In the genomic region with DNA sequence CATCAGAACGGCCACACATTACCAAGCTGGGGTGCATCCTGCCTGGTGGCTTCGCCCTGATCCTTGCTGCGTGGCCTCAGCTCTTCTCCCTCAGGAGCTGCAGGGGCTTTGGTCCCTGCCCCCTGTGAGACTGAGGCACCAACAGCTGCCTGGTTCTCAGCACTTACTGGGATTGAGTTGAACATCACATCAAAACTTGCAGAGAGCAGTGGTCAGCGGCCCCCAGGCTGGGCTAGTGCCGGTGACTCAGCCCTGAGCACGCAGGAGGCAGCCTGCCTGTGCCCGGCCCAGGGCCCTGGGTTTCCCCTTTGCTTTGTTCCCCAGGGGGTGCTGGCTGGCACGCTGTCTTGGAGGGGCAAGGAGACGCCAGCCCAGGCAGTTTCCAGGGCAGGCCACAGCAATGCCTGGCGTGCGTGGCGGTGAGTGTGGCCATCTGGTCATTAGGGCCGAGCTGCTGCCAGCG, we compare ENCODE assay signal across 29 cellular contexts.
A peak's percentile ranks its signal among the peaks of the same experiment; 100 is the strongest.
DNase-seq lines count a peak whose midpoint lies in the region; ATAC-seq and TF ChIP-seq lines count a peak whose summit lies in the region.
"Had no signal": no experiment of that assay in that cellular context is flagged by ENCODE, and none has a peak within 500 bp of the region (broad histone marks: within the 10 kb centered on the region; RNA-seq: fewer than 3 reads in every experiment).

No MANE protein-coding gene starts in this region.

- peaks cover 9% of the 10 kb centered on the region for H3K4me1 Mint-ChIP-seq in activated CD8-positive, alpha-beta memory T cell treated with anti-CD3 and anti-CD28 coated beads, Interleukin-2, amount 10 ng/mL, durations not matched to agents 7 days and 5 days

- H3K4me3 Mint-ChIP-seq in activated CD8-positive, alpha-beta memory T cell treated with anti-CD3 and anti-CD28 coated beads, Interleukin-2, amount 10 ng/mL, durations not matched to agents 7 days and 5 days: no peak overlapping the region
- H3K4me3 Mint-ChIP-seq: activated naive CD4-positive, alpha-beta T cell treated with anti-CD3 and anti-CD28 coated beads for 36 hours; CD4-positive, alpha-beta T cell; HFFc6; naive thymus-derived CD4-positive, alpha-beta T cell; T-helper 2 cell treated with Interferon-gamma antibody and Interleukin-4, amounts not matched to agents 5 μg/mL and 100 μg/mL, for 36 hours; type B pancreatic cell had no signal

- no peaks in the 10 kb centered on the region for H3K9me3 Mint-ChIP-seq in activated CD8-positive, alpha-beta memory T cell treated with anti-CD3 and anti-CD28 coated beads, Interleukin-2, amount 10 ng/mL, durations not matched to agents 7 days and 5 days (ENCODE audit: low read depth)
- H3K9me3 Mint-ChIP-seq: activated naive CD4-positive, alpha-beta T cell treated with anti-CD3 and anti-CD28 coated beads for 36 hours; CD4-positive, alpha-beta T cell; naive thymus-derived CD4-positive, alpha-beta T cell; T-helper 2 cell treated with Interferon-gamma antibody and Interleukin-4, amounts not matched to agents 5 μg/mL and 100 μg/mL, for 36 hours; type B pancreatic cell had no signal

- H3K4me2 ChIP-seq in PC-3 (ENCODE audit: low read length): no peak overlapping the region

- H3K36me3 Mint-ChIP-seq in activated CD8-positive, alpha-beta memory T cell treated with anti-CD3 and anti-CD28 coated beads, Interleukin-2, amount 10 ng/mL, durations not matched to agents 7 days and 5 days: no peaks in the 10 kb centered on the region
- H3K36me3 Mint-ChIP-seq: naive thymus-derived CD4-positive, alpha-beta T cell; type B pancreatic cell had no signal

- no peak overlapping the region for H3K9ac ChIP-seq in PC-3 (ENCODE audit: low read length)
- H3K9ac ChIP-seq: GM23248 had no signal

- intact Hi-C loops in PC-3 (cut with micrococcal nuclease): no loop called here
- intact Hi-C loops in posterior cingulate gyrus (cut with DNase I): no loop called here

- H3K27me3 Mint-ChIP-seq in activated CD8-positive, alpha-beta memory T cell treated with anti-CD3 and anti-CD28 coated beads, Interleukin-2, amount 10 ng/mL, durations not matched to agents 7 days and 5 days: peaks cover 9% of the 10 kb centered on the region
- H3K27me3 Mint-ChIP-seq: CD4-positive, alpha-beta T cell had no signal

- no peak for TF ChIP-seq CTCF in PC-3 (conservative IDR thresholded peaks at IDR 0.05; ENCODE audit: low read depth, low read length)
- no peak for TF ChIP-seq CTCF in epithelial cell of esophagus (IDR thresholded peaks at IDR 0.05; ENCODE audit: insufficient read depth, low read depth, low read length, missing control alignments)

- no peak overlapping the region for H3K4me3 ChIP-seq in PC-3 (ENCODE audit: low read length)
- H3K4me3 ChIP-seq in epithelial cell of esophagus (ENCODE audit: low read length): no peak overlapping the region
- H3K4me3 ChIP-seq: dorsolateral prefrontal cortex, GM23248, stomach had no signal

- no peak overlapping the region for H3K27ac ChIP-seq in PC-3 (ENCODE audit: low read length)
- H3K27ac ChIP-seq: dorsolateral prefrontal cortex, GM23248, stomach, VCaP had no signal

- H3K79me2 ChIP-seq in PC-3 (ENCODE audit: low read length): no peaks in the 10 kb centered on the region

- H3K27ac Mint-ChIP-seq in activated CD8-positive, alpha-beta memory T cell treated with anti-CD3 and anti-CD28 coated beads, Interleukin-2, amount 10 ng/mL, durations not matched to agents 7 days and 5 days: no peak overlapping the region
- H3K27ac Mint-ChIP-seq: activated naive CD4-positive, alpha-beta T cell treated with anti-CD3 and anti-CD28 coated beads for 36 hours; CD4-positive, alpha-beta T cell; HFFc6; naive thymus-derived CD4-positive, alpha-beta T cell; T-helper 2 cell treated with Interferon-gamma antibody and Interleukin-4, amounts not matched to agents 5 μg/mL and 100 μg/mL, for 36 hours; type B pancreatic cell had no signal

- peak; percentile 79 for DNase-seq in Daoy (ENCODE audit: low read depth)
- DNase-seq in PC-3: peak; percentile 8
- peak; percentile 23 for DNase-seq in epithelial cell of esophagus (ENCODE audit: low read depth)
- DNase-seq in posterior cingulate gyrus: peak in 8 of 10 donors; percentile 26 to 89 (median 46)
- no peak for DNase-seq in activated CD8-positive, alpha-beta memory T cell treated with anti-CD3 and anti-CD28 coated beads, Interleukin-2, amount 10 ng/mL, durations not matched to agents 7 days and 5 days
- DNase-seq in DMS53 (lab: John Stamatoyannopoulos, UW): no peak
- no peak for DNase-seq in NCI-H2196 treated with DMSO at 0.1 percent for 48 hours (lab: John Stamatoyannopoulos, UW; ENCODE audit: unreplicated experiment)
- DNase-seq: activated CD4-positive, alpha-beta T cell treated with anti-CD3 and anti-CD28 coated beads for 48 hours; activated naive CD4-positive, alpha-beta T cell treated with anti-CD3 and anti-CD28 coated beads for 36 hours; activated T-cell treated with anti-CD3 and anti-CD28 coated beads, Interleukin-2, amount 50 U/mL, for 48 hours; CD4-positive, alpha-beta T cell; central memory CD4-positive, alpha-beta T cell; DMS 273 treated with DMSO at 0.1 percent for 48 hours; GM23248; HFFc6; Karpas-422; mesendoderm; naive thymus-derived CD4-positive, alpha-beta T cell; NCI-H1092 treated with DMSO at 0.1 percent for 48 hours; NCI-H1930; NCI-H69; RPMI8226; stimulated activated CD8-positive, alpha-beta memory T cell treated with anti-CD3 and anti-CD28 coated beads, Interleukin-4, amount 100 ng/mL, for 48 hours; stomach had no signal

- no peaks in the 10 kb centered on the region for H3K36me3 ChIP-seq in PC-3 (ENCODE audit: low read depth, low read length)
- H3K36me3 ChIP-seq: stomach had no signal

- BruUV-seq in PC-3 (replicated peaks; lab: Mats Ljungman, UMichigan): no TSS peak

- POLR2A ChIA-PET in PC-3 (lab: Charles Lee; ENCODE audit: unreplicated experiment): interaction anchor here (0.6 kb wide), 1 partner anchor 326 kb away, joined by 3 read pairs; no protein-coding TSS in a partner anchor

- no peak overlapping the region for H2AFZ ChIP-seq in PC-3 (ENCODE audit: low read length)
- H2AFZ ChIP-seq: GM23248 had no signal

- no peaks in the 10 kb centered on the region for H3F3A ChIP-seq in PC-3 (ENCODE audit: low read length, unreplicated experiment)

- no peaks in the 10 kb centered on the region for H3K9me3 ChIP-seq in PC-3 (ENCODE audit: low read length)
- H3K9me3 ChIP-seq: stomach had no signal

- CTCF ChIA-PET in PC-3 (lab: Charles Lee): no interaction called here
- CTCF ChIA-PET in activated CD8-positive, alpha-beta memory T cell treated with anti-CD3 and anti-CD28 coated beads, Interleukin-2, amount 10 ng/mL, durations not matched to agents 7 days and 5 days (lab: Charles Lee): no interaction called here

- no peak for ATAC-seq in PC-3
- ATAC-seq in activated CD8-positive, alpha-beta memory T cell treated with anti-CD3 and anti-CD28 coated beads, Interleukin-2, amount 10 ng/mL, durations not matched to agents 7 days and 5 days: no peak
- ATAC-seq in GM21526 (IDR thresholded peaks at IDR 0.05; ENCODE audit: low FRiP score, unreplicated experiment): no peak
- ATAC-seq: naive thymus-derived CD4-positive, alpha-beta T cell had no signal

- no peaks in the 10 kb centered on the region for H3K9me2 ChIP-seq in PC-3 (replicated peaks; ENCODE audit: low read length)

- H4K20me1 ChIP-seq in PC-3 (ENCODE audit: low read length): no peaks in the 10 kb centered on the region

- peaks cover 36% of the 10 kb centered on the region for H3K4me1 ChIP-seq in PC-3 (ENCODE audit: insufficient read depth, low read length)

- H3K27me3 ChIP-seq in PC-3 (ENCODE audit: low read length): no peaks in the 10 kb centered on the region
- H3K27me3 ChIP-seq: dorsolateral prefrontal cortex, stomach had no signal

Comparison
In these comparisons a context has a peak if more than half of its experiments do, and no peak if none do; other contexts are left out.
1. DNase-seq: peak in Daoy (single experiment), PC-3 (single experiment), epithelial cell of esophagus (single experiment) and posterior cingulate gyrus (8 of 10); none in activated CD8-positive, alpha-beta memory T cell treated with anti-CD3 and anti-CD28 coated beads, Interleukin-2, amount 10 ng/mL, durations not matched to agents 7 days and 5 days (single experiment), DMS53 (single experiment) and NCI-H2196 treated with DMSO at 0.1 percent for 48 hours (single experiment).